In genomic region chr5:98777295-98777694, GRCh38 we compare ENCODE assay signal across 1 cellular context.
TF ChIP-seq lines count a peak whose summit lies in the region.

No MANE protein-coding gene starts in this region.

TF ChIP-seq in IMR-90, 13 proteins besides CTCF, POLR2A, EP300 and RAD21:
- TF ChIP-seq MAZ (IDR thresholded peaks at IDR 0.05; ENCODE audit: borderline replicate concordance, low read depth, low read length) (no peak), SMC3 (IDR thresholded peaks at IDR 0.05; ENCODE audit: low read depth, low read length) (no peak), ELK1 (IDR thresholded peaks at IDR 0.05; ENCODE audit: borderline replicate concordance, low read depth, low read length) (no peak), MXI1 (IDR thresholded peaks at IDR 0.05; ENCODE audit: borderline replicate concordance, low read depth, low read length) (no peak), RFX5 (IDR thresholded peaks at IDR 0.05; ENCODE audit: low read depth, low read length) (no peak), MAFK (IDR thresholded peaks at IDR 0.05; ENCODE audit: low read depth, low read length) (no peak), CEBPB (IDR thresholded peaks at IDR 0.05; ENCODE audit: low read depth, low read length) (no peak), CHD1 (IDR thresholded peaks at IDR 0.05; ENCODE audit: low read depth, low read length) (no peak), RCOR1 (IDR thresholded peaks at IDR 0.05; ENCODE audit: insufficient replicate concordance, low read length) (no peak)
